Comparison of ENCODE assay signal across 18 cellular contexts in the genomic region with DNA sequence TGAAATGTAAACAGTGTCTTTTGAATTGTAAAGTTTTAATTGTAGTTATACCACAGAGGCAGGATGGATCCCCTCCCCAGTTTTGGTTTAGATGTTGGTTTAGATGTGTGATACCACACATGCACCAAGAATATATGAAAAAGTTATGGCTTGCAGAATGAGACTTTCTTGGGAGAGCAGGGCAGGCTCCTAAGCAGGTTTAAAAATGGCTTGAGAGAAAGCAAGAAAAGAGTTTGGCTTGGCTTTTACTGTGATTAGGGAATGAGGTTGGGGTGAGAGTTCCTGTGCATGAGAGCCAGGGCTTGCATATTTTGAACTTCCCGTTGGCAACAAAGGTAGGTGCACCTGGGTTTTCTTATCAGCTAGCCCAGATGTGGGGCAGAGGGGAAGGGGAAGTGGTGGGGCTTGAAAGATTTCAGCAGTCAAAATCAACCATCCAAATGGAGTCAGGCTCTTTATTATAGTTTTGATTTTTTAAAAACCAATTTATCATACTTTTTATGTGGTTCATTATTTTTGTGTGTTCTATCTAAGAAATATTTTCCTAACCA.
"Had no signal": no experiment of that assay in that cellular context is flagged by ENCODE, and none has a peak within 500 bp of the region (broad histone marks: within the 10 kb centered on the region; RNA-seq: fewer than 3 reads in every experiment).

No MANE protein-coding gene starts in this region.

- H3K9me3 ChIP-seq: esophagus squamous epithelium, left lung, ovary had no signal

- H3K4me1 ChIP-seq: left lung had no signal

- H3K4me1 Mint-ChIP-seq: neural crest cell had no signal

- H3K27ac Mint-ChIP-seq: activated CD4-positive, alpha-beta T cell treated with anti-CD3 and anti-CD28 coated beads for 36 hours; activated CD8-positive, alpha-beta T cell treated with anti-CD3 and anti-CD28 coated beads, Interleukin-2, amount 10 ng/mL, durations not matched to agents 7 days and 5 days; activated naive CD4-positive, alpha-beta T cell treated with anti-CD3 and anti-CD28 coated beads, Interleukin-2, amount 10 ng/mL, durations not matched to agents 7 days and 5 days; activated T-helper 17 cell treated with anti-CD3 and anti-CD28 coated beads, Interleukin-2, amount 50 U/mL, for 72 hours; brain; endodermal cell; stimulated activated naive CD8-positive, alpha-beta T cell treated with anti-CD3 and anti-CD28 coated beads, Interleukin-15, amount 100 ng/mL, for 72 hours; T-cell had no signal

- ATAC-seq: activated CD4-positive, alpha-beta T cell treated with anti-CD3 and anti-CD28 coated beads for 36 hours; activated CD8-positive, alpha-beta T cell treated with anti-CD3 and anti-CD28 coated beads, Interleukin-2, amount 10 ng/mL, durations not matched to agents 7 days and 5 days; activated T-helper 17 cell treated with anti-CD3 and anti-CD28 coated beads, Interleukin-2, amount 50 U/mL, for 72 hours; left lung; stimulated activated naive CD8-positive, alpha-beta T cell treated with anti-CD3 and anti-CD28 coated beads, Interleukin-15, amount 100 ng/mL, for 72 hours had no signal

- H3K36me3 ChIP-seq: esophagus squamous epithelium, left lung, ovary had no signal

- H3K4me3 Mint-ChIP-seq: activated CD4-positive, alpha-beta T cell treated with anti-CD3 and anti-CD28 coated beads for 36 hours; activated CD8-positive, alpha-beta T cell treated with anti-CD3 and anti-CD28 coated beads, Interleukin-2, amount 10 ng/mL, durations not matched to agents 7 days and 5 days; activated naive CD4-positive, alpha-beta T cell treated with anti-CD3 and anti-CD28 coated beads, Interleukin-2, amount 10 ng/mL, durations not matched to agents 7 days and 5 days; activated T-helper 17 cell treated with anti-CD3 and anti-CD28 coated beads, Interleukin-2, amount 50 U/mL, for 72 hours; brain; endodermal cell; neural crest cell; stimulated activated naive CD8-positive, alpha-beta T cell treated with anti-CD3 and anti-CD28 coated beads, Interleukin-15, amount 100 ng/mL, for 72 hours; T-cell had no signal

- DNase-seq: activated CD4-positive, alpha-beta T cell treated with anti-CD3 and anti-CD28 coated beads for 36 hours; activated CD8-positive, alpha-beta T cell treated with anti-CD3 and anti-CD28 coated beads, Interleukin-2, amount 10 ng/mL, durations not matched to agents 7 days and 5 days; activated naive CD4-positive, alpha-beta T cell treated with anti-CD3 and anti-CD28 coated beads, Interleukin-2, amount 10 ng/mL, durations not matched to agents 7 days and 5 days; endodermal cell; esophagus squamous epithelium; foreskin fibroblast; islet precursor cell; left lung; mesenchymal stem cell; ovary; stimulated activated CD4-positive, alpha-beta T cell treated with anti-CD3 and anti-CD28 coated beads, Interleukin-4, amount 100 ng/mL, for 24 hours; stimulated activated naive CD8-positive, alpha-beta T cell treated with anti-CD3 and anti-CD28 coated beads, Interleukin-15, amount 100 ng/mL, for 72 hours; T1000 had no signal

- H3K36me3 Mint-ChIP-seq: activated naive CD4-positive, alpha-beta T cell treated with anti-CD3 and anti-CD28 coated beads, Interleukin-2, amount 10 ng/mL, durations not matched to agents 7 days and 5 days; brain; T-cell had no signal

- H3K27ac ChIP-seq: esophagus squamous epithelium, left lung, ovary, VCaP had no signal

- H3K27me3 ChIP-seq: esophagus squamous epithelium, left lung, ovary had no signal

- H3K9me3 Mint-ChIP-seq: activated naive CD4-positive, alpha-beta T cell treated with anti-CD3 and anti-CD28 coated beads, Interleukin-2, amount 10 ng/mL, durations not matched to agents 7 days and 5 days; activated T-helper 17 cell treated with anti-CD3 and anti-CD28 coated beads, Interleukin-2, amount 50 U/mL, for 72 hours; endodermal cell; stimulated activated naive CD8-positive, alpha-beta T cell treated with anti-CD3 and anti-CD28 coated beads, Interleukin-15, amount 100 ng/mL, for 72 hours; T-cell had no signal

- H3K4me3 ChIP-seq: esophagus squamous epithelium, left lung, ovary had no signal

- H3K27me3 Mint-ChIP-seq: activated T-helper 17 cell treated with anti-CD3 and anti-CD28 coated beads, Interleukin-2, amount 50 U/mL, for 72 hours; brain; stimulated activated naive CD8-positive, alpha-beta T cell treated with anti-CD3 and anti-CD28 coated beads, Interleukin-15, amount 100 ng/mL, for 72 hours had no signal
